Comparison of ENCODE assay signal across 9 cellular contexts in the genomic region with DNA sequence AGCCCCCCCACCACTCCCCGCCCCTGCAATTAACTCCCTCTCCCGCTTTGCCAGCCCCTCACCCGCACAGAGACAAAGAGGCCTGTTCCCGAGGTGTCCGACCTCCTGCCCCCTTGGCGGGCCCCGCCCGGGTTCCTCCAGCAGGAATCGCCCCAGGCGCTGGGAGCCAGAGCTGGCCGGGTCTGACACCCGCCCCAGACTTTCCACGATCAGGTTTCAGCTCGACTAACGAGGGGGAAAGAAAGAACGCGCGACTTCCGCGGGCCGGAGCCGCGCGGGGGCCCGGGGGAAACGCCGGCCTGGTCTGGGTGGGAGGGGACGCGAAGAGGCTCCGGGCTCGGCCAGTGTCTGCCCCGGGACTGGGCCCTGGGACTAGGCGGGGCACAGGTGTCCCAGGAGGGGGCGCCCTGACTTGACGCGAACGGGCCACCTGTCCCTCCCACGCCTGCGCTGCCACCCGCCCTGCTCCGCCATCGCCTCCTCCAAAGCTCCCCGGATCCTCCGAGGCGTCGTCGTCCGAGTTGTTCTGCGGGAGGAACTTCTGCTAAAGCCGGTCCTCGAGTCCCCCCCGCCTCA. TPM values are rescaled to one million over a fixed set of nuclear protein-coding genes. Genes with fewer than 3 reads are reported as not detected.
DNase-seq lines count a peak whose midpoint lies in the region; ATAC-seq, FAIRE-seq and TF ChIP-seq lines count a peak whose summit lies in the region.
"Had no signal": no experiment of that assay in that cellular context is flagged by ENCODE, and none has a peak within 500 bp of the region (broad histone marks: within the 10 kb centered on the region; RNA-seq: fewer than 3 reads in every experiment).

No MANE protein-coding gene starts in this region.

- DNase-seq in GM10248 (ENCODE audit: extremely low spot score) (peak; percentile 64), SJCRH30 (peak; percentile 83 to 85), brain microvascular endothelial cell (no peak), kidney (peak; percentile 92), RCC 7860 (ENCODE audit: low spot score) (no peak), superior temporal gyrus (ENCODE audit: extremely low spot score) (no peak)
- peak; percentile 29 to 65 for DNase-seq in stimulated activated CD4-positive, alpha-beta T cell treated with anti-CD3 and anti-CD28 coated beads, Interleukin-2, amount 100 ng/mL, for 24 hours

- H3K9me3 ChIP-seq in SJCRH30 (replicated peaks) (no peaks in the 10 kb centered on the region), kidney (ENCODE audit: control insufficient read depth in 1 of 2, low read length in 2 of 2) (no peaks in the 10 kb centered on the region)

- TF ChIP-seq CTCF in GM10248 (IDR thresholded peaks at IDR 0.05; ENCODE audit: control extremely low read depth, extremely low read depth, low read depth, missing control alignments) = no peak
- peak; percentile 37 for TF ChIP-seq CTCF in brain microvascular endothelial cell (IDR thresholded peaks at IDR 0.05; ENCODE audit: low read depth, low read length, missing control alignments)
- TF ChIP-seq CTCF in kidney (IDR thresholded peaks at IDR 0.05; ENCODE audit: borderline replicate concordance, extremely low read depth, insufficient read depth) = peak; percentile 22

- H3K9ac ChIP-seq in kidney (ENCODE audit: low read length in 2 of 2) = peak overlapping the region; percentile 56 to 80

- H3K27me3 ChIP-seq in SJCRH30 = peaks cover 4% of the 10 kb centered on the region; the same call in 1 of the 2 replicates
- H3K27me3 ChIP-seq in brain microvascular endothelial cell (replicated peaks) = peaks cover 19% of the 10 kb centered on the region

- FAIRE-seq in kidney (lab: Jason Lieb, UNC) = no peak
- FAIRE-seq in RCC 7860 (lab: Jason Lieb, UNC) = no peak

- H3K4me1 ChIP-seq in SJCRH30 (peaks cover 14% of the 10 kb centered on the region), kidney (ENCODE audit: control insufficient read depth in 1 of 2, insufficient read depth in 1 of 2, low read depth in 1 of 2, low read length in 2 of 2) (peaks cover 0 to 12% of the 10 kb centered on the region in 2 donors)

- H3K4me3 ChIP-seq in SJCRH30 = peak overlapping the region; percentile 58
- peak overlapping the region; percentile 49 for H3K4me3 ChIP-seq in brain microvascular endothelial cell (ENCODE audit: low read depth, low read length)
- peak overlapping the region; percentile 41 to 68 for H3K4me3 ChIP-seq in kidney (ENCODE audit: low read length in 2 of 2)

- intact Hi-C loops in kidney (cut with DNase I) = no loop called here

- CTCF ChIA-PET in GM10248 (lab: Yijun Ruan, JAX) = interaction anchor here (1.1 to 2.3 kb wide), 2 partner anchors 20 to 89 kb away, joined by 3 to 6 read pairs; no protein-coding TSS in a partner anchor

- H3K36me3 ChIP-seq in SJCRH30 = no peaks in the 10 kb centered on the region
- H3K36me3 ChIP-seq in brain microvascular endothelial cell (replicated peaks) = no peaks in the 10 kb centered on the region
- H3K36me3 ChIP-seq in kidney (ENCODE audit: control insufficient read depth in 1 of 2, insufficient read depth in 2 of 2, low read length in 2 of 2) = no peaks in the 10 kb centered on the region

- H3K27ac ChIP-seq in SJCRH30 = peak overlapping the region; percentile 49
- H3K27ac ChIP-seq in brain microvascular endothelial cell = no peak overlapping the region
- H3K27ac ChIP-seq in kidney (ENCODE audit: low read depth in 2 of 2, low read length in 2 of 2) = peak overlapping the region; percentile 68 to 87

- in situ Hi-C loops in brain microvascular endothelial cell (cut with HindIII; ENCODE audit: low pct_ligation_motif_present, low sequenced_read_pairs) = no loop called here

- ATAC-seq in HG02678 (IDR thresholded peaks at IDR 0.05; ENCODE audit: unreplicated experiment) = peak; percentile 82

- POLR2A ChIA-PET in GM10248 (lab: Yijun Ruan, JAX) = no interaction called here

RNA-seq across cellular contexts. Expression of gene HHAT, which starts 36.3 kb away (rescaled TPM):
- total RNA-seq in SJCRH30 (2014; rRNA removed; shearing (Covaris generic)) = 5.0 and 5.1 TPM in 2 replicates
- total RNA-seq in kidney = 9.7 TPM
- 5.5 TPM for polyA plus RNA-seq in kidney (ENCODE audit: insufficient read depth, low read depth, low replicate concordance)

RNA-seq across cellular contexts. Expression of gene SERTAD4, which starts 59.8 kb away (rescaled TPM):
- total RNA-seq in SJCRH30 (2014; rRNA removed; shearing (Covaris generic)) = 0.20 and 0.30 TPM in 2 replicates
- total RNA-seq in kidney = 9.2 TPM
- polyA plus RNA-seq in kidney (ENCODE audit: insufficient read depth, low read depth, low replicate concordance) = 0.92 TPM
- total RNA-seq: activated CD8-positive, alpha-beta memory T cell treated with anti-CD3 and anti-CD28 coated beads for 36 hours had no signal

Comparison
In these comparisons a context has a peak if more than half of its experiments do, and no peak if none do; other contexts are left out.
1. DNase-seq: peak in GM10248 (single experiment), SJCRH30 (2 of 2), kidney (single experiment) and stimulated activated CD4-positive, alpha-beta T cell treated with anti-CD3 and anti-CD28 coated beads, Interleukin-2, amount 100 ng/mL, for 24 hours (2 of 2); none in brain microvascular endothelial cell (single experiment), RCC 7860 (single experiment) and superior temporal gyrus (single experiment).
2. Peak in every context shown above with its lines, with median percentiles within 50 percentile points of each other: H3K4me3 ChIP-seq.